31 cellular contexts compared by ENCODE assay signal in genomic region chr9:14391620-14392019, GRCh38.
"Had no signal": no experiment of that assay in that cellular context is flagged by ENCODE, and none has a peak within 500 bp of the region (broad histone marks: within the 10 kb centered on the region; RNA-seq: fewer than 3 reads in every experiment).

No MANE protein-coding gene starts in this region.

- H3K36me3 ChIP-seq: brain microvascular endothelial cell, gastrocnemius medialis, left lung, lower lobe of right lung, sigmoid colon, thoracic aorta, uterus, WERI-Rb-1 had no signal

- H3K9me3 ChIP-seq: gastrocnemius medialis, left lung, psoas muscle, uterus had no signal

- H3K79me2 ChIP-seq: parathyroid adenoma had no signal

- H3K4me1 ChIP-seq: left lung, lower lobe of right lung, parathyroid adenoma, uterus had no signal

- H3K9ac ChIP-seq: parathyroid adenoma had no signal

- DNase-seq: activated CD4-positive, alpha-beta T cell treated with anti-CD3 and anti-CD28 coated beads for 48 hours; activated CD4-positive, alpha-beta T cell treated with anti-CD3 and anti-CD28 coated beads, Interleukin-2, amount 50 U/mL, for 48 hours; activated CD8-positive, alpha-beta memory T cell treated with anti-CD3 and anti-CD28 coated beads for 24 hours; activated gamma-delta T cell; activated naive CD4-positive, alpha-beta T cell treated with anti-CD3 and anti-CD28 coated beads, Interleukin-2, amount 10 ng/mL, durations not matched to agents 7 days and 5 days; activated naive CD8-positive, alpha-beta T cell treated with anti-CD3 and anti-CD28 coated beads, Interleukin-2, amount 10 ng/mL, durations not matched to agents 7 days and 5 days; activated T-cell treated with anti-CD3 and anti-CD28 coated beads, Interleukin-2, amount 50 U/mL, for 1 hour; amniotic stem cell; brain microvascular endothelial cell; central memory CD4-positive, alpha-beta T cell; gastrocnemius medialis; glutamatergic neuron; left lung; lower lobe of right lung; mesenchymal stem cell; naive thymus-derived CD8-positive, alpha-beta T cell; occipital lobe; psoas muscle; sigmoid colon; small intestine; stimulated activated CD4-positive, alpha-beta T cell treated with anti-CD3 and anti-CD28 coated beads, Interleukin-4, amount 100 ng/mL, for 24 hours; T1000; uterus; WERI-Rb-1 had no signal

- H3K4me3 ChIP-seq: gastrocnemius medialis, left lung, lower lobe of right lung, psoas muscle, sigmoid colon, thoracic aorta, uterus had no signal

- H3K27me3 ChIP-seq: brain microvascular endothelial cell, gastrocnemius medialis, left lung, sigmoid colon, uterus had no signal

- H2AFZ ChIP-seq: parathyroid adenoma had no signal

- H3K27ac ChIP-seq: brain microvascular endothelial cell, gastrocnemius medialis, left lung, lower lobe of right lung, parathyroid adenoma, psoas muscle, sigmoid colon, thoracic aorta, uterus, WERI-Rb-1 had no signal

- FAIRE-seq: astrocyte, endometrium, islet of Langerhans, small intestine had no signal

- ATAC-seq: activated CD4-positive, CD25-positive, alpha-beta regulatory T cell treated with anti-CD3 and anti-CD28 coated beads, Interleukin-2, amount 50 U/mL, for 24 hours; gastrocnemius medialis; left lung; lower lobe of right lung; naive thymus-derived CD8-positive, alpha-beta T cell; psoas muscle; stimulated activated effector memory CD8-positive, alpha-beta T cell treated with anti-CD3 and anti-CD28 coated beads, Interleukin-12 subunit alpha, Interleukin-12 subunit beta, amount 100 ng/mL, for 72 hours had no signal
